ENCODE assay signal across 14 cellular contexts in the genomic region with DNA sequence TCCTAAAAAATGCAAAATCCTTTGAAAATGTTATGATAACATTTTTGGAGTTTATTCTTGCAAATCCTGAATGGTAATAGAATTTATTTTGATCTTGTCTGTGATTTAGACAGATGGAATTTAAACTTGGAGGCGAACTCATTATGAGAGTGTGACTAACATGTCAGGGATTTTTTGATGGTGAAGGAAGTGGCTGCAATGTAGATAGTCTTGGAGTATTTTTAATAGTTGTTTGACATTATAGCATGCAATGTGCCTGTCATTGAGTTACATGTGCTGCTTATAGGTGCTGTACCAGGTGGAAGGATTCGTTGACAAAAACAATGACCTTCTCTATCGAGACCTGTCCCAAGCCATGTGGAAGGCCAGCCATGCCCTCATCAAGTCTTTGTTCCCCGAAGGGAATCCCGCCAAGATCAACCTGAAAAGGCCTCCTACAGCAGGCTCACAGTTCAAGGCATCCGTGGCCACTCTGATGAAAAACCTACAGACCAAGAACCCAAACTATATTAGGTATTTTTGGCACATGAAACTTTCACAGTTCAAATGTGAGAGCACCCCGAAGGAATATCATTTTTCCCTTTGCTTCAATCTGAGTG.
DNase-seq lines count a peak whose midpoint lies in the region; ATAC-seq, FAIRE-seq and TF ChIP-seq lines count a peak whose summit lies in the region.
"Had no signal": no experiment of that assay in that cellular context is flagged by ENCODE, and none has a peak within 500 bp of the region (broad histone marks: within the 10 kb centered on the region; RNA-seq: fewer than 3 reads in every experiment).

No MANE protein-coding gene starts in this region.

- H3K27me3 ChIP-seq in AG04450 (ENCODE audit: control insufficient read depth, insufficient read depth, low read length), result no peaks in the 10 kb centered on the region
- no peaks in the 10 kb centered on the region for H3K27me3 ChIP-seq in bronchial epithelial cell (ENCODE audit: control insufficient read depth, insufficient read depth, low read length)

- peaks cover 31% of the 10 kb centered on the region for H3K36me3 ChIP-seq in bronchial epithelial cell (ENCODE audit: control insufficient read depth, insufficient read depth, low read length)

- no peak for TF ChIP-seq CTCF in AG04450 (IDR thresholded peaks at IDR 0.05; ENCODE audit: low read depth, low read length)
- no peak for TF ChIP-seq CTCF in bronchial epithelial cell (IDR thresholded peaks at IDR 0.05; ENCODE audit: insufficient read depth, low read length, severe bottlenecking)
- TF ChIP-seq CTCF in D721Med (IDR thresholded peaks at IDR 0.05; ENCODE audit: insufficient read depth, missing control alignments), result no peak

- FAIRE-seq in bronchial epithelial cell (lab: Jason Lieb, UNC) (no peak), D721Med (lab: Jason Lieb, UNC) (no peak)
- FAIRE-seq: GM19239 had no signal

- no peak for ATAC-seq in GM19328 (IDR thresholded peaks at IDR 0.05; ENCODE audit: unreplicated experiment)

- H3K4me3 ChIP-seq in AG04450 (ENCODE audit: low read depth, low read length) (no peak overlapping the region), bronchial epithelial cell (ENCODE audit: low read depth, low read length) (no peak overlapping the region)

- no peaks in the 10 kb centered on the region for H3K9me3 ChIP-seq in AG04450 (ENCODE audit: control insufficient read depth, insufficient read depth, low read length)

- POLR2A ChIA-PET in AG04450 (lab: Yijun Ruan, JAX), result no interaction called here

- peak; percentile 66 for DNase-seq in AG04450 (ENCODE audit: low read depth, low spot score)
- DNase-seq in HS-5 (ENCODE audit: low read depth), result peak; percentile 77
- DNase-seq in bronchial epithelial cell (ENCODE audit: low read depth), result peak; percentile 66
- DNase-seq in lung microvascular endothelial cell (ENCODE audit: low read depth in 2 of 2), result peak; percentile 5 to 75
- DNase-seq in D721Med (ENCODE audit: insufficient read length, low spot score), result no peak
- no peak for DNase-seq in HT-29 (ENCODE audit: low spot score)
- DNase-seq in NOMO-1 (lab: John Stamatoyannopoulos, UW; ENCODE audit: unreplicated experiment in 2 of 2), result no peak
- DNase-seq: activated CD4-positive, alpha-beta T cell treated with anti-CD3 and anti-CD28 coated beads, Interleukin-2, amount 10 ng/mL, durations not matched to agents 7 days and 5 days; activated naive CD4-positive, alpha-beta T cell treated with anti-CD3 and anti-CD28 coated beads, Interleukin-2, amount 50 U/mL, for 16 hours; CD4-positive, CD25-positive, alpha-beta regulatory T cell; effector CD8-positive, alpha-beta T cell; stimulated activated naive CD4-positive, alpha-beta T cell had no signal

- H3K27ac ChIP-seq in AG04450 (ENCODE audit: low read depth, low read length), result peak overlapping the region; percentile 25

- CTCF ChIA-PET in AG04450 (lab: Charles Lee), result no interaction called here

Comparison
In these comparisons a context has a peak if more than half of its experiments do, and no peak if none do; other contexts are left out.
1. DNase-seq: peak in AG04450 (single experiment), HS-5 (single experiment), bronchial epithelial cell (single experiment) and lung microvascular endothelial cell (2 of 2); none in D721Med (single experiment), HT-29 (single experiment) and NOMO-1 (0 of 2).